ENCODE assay signal across 10 cellular contexts in genomic region chr3:45987368-45988099, GRCh38. TPM values are rescaled to one million over a fixed set of nuclear protein-coding genes. Genes with fewer than 3 reads are reported as not detected.
DNase-seq lines count a peak whose midpoint lies in the region; ATAC-seq and TF ChIP-seq lines count a peak whose summit lies in the region.
"Had no signal": no experiment of that assay in that cellular context is flagged by ENCODE, and none has a peak within 500 bp of the region (broad histone marks: within the 10 kb centered on the region; RNA-seq: fewer than 3 reads in every experiment).

No MANE protein-coding gene starts in this region.

- H3K9me3 Mint-ChIP-seq in T-cell: no peaks in the 10 kb centered on the region

- POLR2A ChIA-PET in T-cell (lab: Charles Lee): no interaction called here

- no peak for ATAC-seq in T-cell (replicated peaks in 1 of 4)
- no peak for ATAC-seq in GM18870 (IDR thresholded peaks at IDR 0.05; ENCODE audit: unreplicated experiment)

- intact Hi-C loops in posterior cingulate gyrus (cut with DNase I): no loop called here

- peaks cover 62% of the 10 kb centered on the region for H3K36me3 Mint-ChIP-seq in T-cell

- H3K27ac Mint-ChIP-seq in T-cell: peak overlapping the region; percentile 68 to 75

- no peaks in the 10 kb centered on the region for H3K27me3 Mint-ChIP-seq in T-cell

- no peak for TF ChIP-seq CTCF in fibroblast of villous mesenchyme (IDR thresholded peaks at IDR 0.05; ENCODE audit: insufficient read depth, low read depth, low read length)

- H3K4me3 ChIP-seq in fibroblast of villous mesenchyme (ENCODE audit: low read depth, low read length): no peak overlapping the region

- CTCF ChIA-PET in T-cell (lab: Charles Lee): no interaction called here

- DNase-seq in C1 segment of cervical spinal cord (lab: John Stamatoyannopoulos, UW) (peak in 12 of 14 donors; percentile 18 to 74 (median 53)), T-cell (no peak), fibroblast of villous mesenchyme (ENCODE audit: low read depth) (peak; percentile 76), posterior cingulate gyrus (peak in 6 of 10 donors; percentile 42 to 85 (median 52)), NCI-H226 (no peak), OCI-M2 (lab: John Stamatoyannopoulos, UW; ENCODE audit: unreplicated experiment) (no peak)
- no peak for DNase-seq in NK-92 treated with Interleukin-12 subunit alpha and Interleukin-12 subunit beta, amount 100 ng/mL, for 24 hours (lab: John Stamatoyannopoulos, UW)
- DNase-seq: activated CD4-positive, alpha-beta T cell treated with anti-CD3 and anti-CD28 coated beads for 48 hours; foreskin melanocyte had no signal

- H3K4me1 Mint-ChIP-seq in T-cell: peaks cover 55 to 81% (median 75%) of the 10 kb centered on the region in 3 donors

- H3K4me3 Mint-ChIP-seq in T-cell: no peak overlapping the region

RNA-seq across cellular contexts. Expression of gene FYCO1, which starts 8.1 kb away (rescaled TPM):
- total RNA-seq in T-cell (10 to 100 TPM; 24.6 to 46.3 (median 35.0) TPM), fibroblast of villous mesenchyme (20.6 and 23.7 TPM in 2 replicates)

RNA-seq across cellular contexts. Expression of gene XCR1, which starts 39.7 kb away (rescaled TPM):
- total RNA-seq in T-cell (under 1 TPM in 2 of 5 donors, not detected in 3; 0.08 to 0.28 TPM), fibroblast of villous mesenchyme (not detected in 2 replicates)

RNA-seq across cellular contexts. Expression of gene CXCR6, which starts 44.3 kb away (rescaled TPM):
- total RNA-seq in T-cell (10 to 100 TPM in 1 of 5 donors, 1 to 10 TPM in 4; 2.0 to 14.7 (median 3.7) TPM), fibroblast of villous mesenchyme (under 0.01 TPM in 2 replicates)

Comparison
In these comparisons a context has a peak if more than half of its experiments do, and no peak if none do; other contexts are left out.
1. DNase-seq: peak in C1 segment of cervical spinal cord (12 of 14), fibroblast of villous mesenchyme (single experiment) and posterior cingulate gyrus (6 of 10); none in T-cell (0 of 34), NK-92 treated with Interleukin-12 subunit alpha and Interleukin-12 subunit beta, amount 100 ng/mL, for 24 hours (single experiment), NCI-H226 (single experiment) and OCI-M2 (single experiment).